ENCODE assay signal across 6 cellular contexts in the genomic region with DNA sequence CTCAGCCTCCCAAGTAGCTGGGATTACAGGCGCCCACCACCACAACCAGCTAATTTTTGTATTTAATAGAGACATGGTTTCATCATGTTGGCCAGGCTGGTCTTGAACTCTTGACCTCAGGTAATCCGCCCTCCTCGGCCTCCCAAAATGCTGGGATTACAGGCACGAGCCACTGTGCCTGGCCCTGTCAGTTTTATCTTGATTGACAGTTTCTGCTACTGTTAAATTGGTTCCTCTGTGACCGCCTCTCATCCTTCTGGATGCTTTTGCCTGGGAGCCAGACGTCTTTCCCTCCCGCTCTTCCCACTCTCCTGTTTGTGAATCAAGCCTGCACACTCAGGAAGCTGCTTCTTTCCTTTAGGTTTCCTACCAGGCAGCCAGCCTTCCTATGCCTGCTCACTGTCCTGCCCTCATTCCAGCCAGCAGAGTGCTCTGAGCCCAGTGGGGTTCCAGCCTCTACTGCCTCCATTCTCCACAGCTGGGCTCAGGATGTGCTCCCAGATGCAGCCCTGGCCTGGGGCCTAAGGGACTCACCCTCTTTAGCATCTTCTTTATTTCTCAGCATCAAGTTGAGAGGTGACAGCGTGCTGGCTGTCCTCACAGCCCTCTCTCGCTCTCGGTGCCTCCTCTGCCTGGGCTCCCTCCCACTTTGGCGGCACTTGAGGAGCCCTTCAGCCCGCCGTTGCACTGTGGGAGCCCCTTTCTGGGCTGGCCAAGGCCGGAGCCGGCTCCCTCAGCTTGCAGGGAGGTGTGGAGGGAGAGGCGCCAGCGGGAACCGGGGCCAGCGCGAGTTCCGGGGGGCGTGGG. TPM values are rescaled to one million over a fixed set of nuclear protein-coding genes. Genes with fewer than 3 reads are reported as not detected.
"Had no signal": no experiment of that assay in that cellular context is flagged by ENCODE, and none has a peak within 500 bp of the region (broad histone marks: within the 10 kb centered on the region; RNA-seq: fewer than 3 reads in every experiment).

No MANE protein-coding gene starts in this region.

RNA-seq across cellular contexts. Expression of a gene that starts 5.0 kb away (rescaled TPM):
- total RNA-seq: colonic mucosa, endothelial cell of umbilical vein, left ventricle myocardium superior, mucosa of descending colon, pulmonary artery endothelial cell, vagina had no signal
